ENCODE assay signal across 8 cellular contexts in the genomic region with DNA sequence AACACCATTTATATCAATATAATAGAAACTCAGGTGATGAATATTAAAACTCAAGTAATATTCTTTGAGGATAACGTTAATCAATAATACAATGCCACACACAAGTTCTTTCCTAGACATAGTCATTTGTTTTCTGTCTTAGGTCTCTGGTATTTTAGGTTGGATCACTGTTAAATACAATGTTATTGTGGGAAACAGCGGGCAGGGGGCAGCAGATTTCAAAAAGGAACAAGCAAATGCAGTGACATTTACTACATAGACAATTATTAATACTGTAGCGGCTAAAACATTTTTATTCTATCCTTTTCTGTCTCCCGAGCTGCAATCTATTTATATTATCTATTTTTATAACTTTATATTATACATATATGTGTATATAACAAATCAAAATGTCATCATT.
DNase-seq lines count a peak whose midpoint lies in the region; ATAC-seq, FAIRE-seq and TF ChIP-seq lines count a peak whose summit lies in the region.

No MANE protein-coding gene starts in this region.

- CTCF ChIA-PET in WTC11 (lab: Charles Lee), result interaction anchor here (0.6 to 1.0 kb wide), 3 partner anchors 9 to 462 kb away, joined by 3 read pairs; no protein-coding TSS in a partner anchor

- TF ChIP-seq CTCF in WTC11 (IDR thresholded peaks at IDR 0.05) (peak; percentile 59), upper lobe of left lung (IDR thresholded peaks at IDR 0.05) (peak in 2 of 6 experiments; percentile 16 to 23)

- H3K27ac Mint-ChIP-seq in WTC11, result no peak overlapping the region
- H3K27ac Mint-ChIP-seq in stimulated activated naive CD8-positive, alpha-beta T cell treated with anti-CD3 and anti-CD28 coated beads, Interleukin-15, amount 100 ng/mL, for 72 hours, result no peak overlapping the region
- no peak overlapping the region for H3K27ac Mint-ChIP-seq in activated T-helper 1 cell treated with anti-CD3 and anti-CD28 coated beads, Interleukin-12 subunit alpha, Interleukin-12 subunit beta, Interleukin-2, Interleukin-4 antibody, amounts not matched to agents 30 ng/mL and 10 ng/mL and 1 ng/mL, durations not matched to agents 14 hours and 24 hours and 36 hours

- no peaks in the 10 kb centered on the region for H3K4me1 ChIP-seq in upper lobe of left lung

- no peak for TF ChIP-seq EP300 in upper lobe of left lung (IDR thresholded peaks at IDR 0.05)

- no peaks in the 10 kb centered on the region for H3K4me1 Mint-ChIP-seq in WTC11
- no peaks in the 10 kb centered on the region for H3K4me1 Mint-ChIP-seq in stimulated activated naive CD8-positive, alpha-beta T cell treated with anti-CD3 and anti-CD28 coated beads, Interleukin-15, amount 100 ng/mL, for 72 hours
- no peaks in the 10 kb centered on the region for H3K4me1 Mint-ChIP-seq in activated T-helper 1 cell treated with anti-CD3 and anti-CD28 coated beads, Interleukin-12 subunit alpha, Interleukin-12 subunit beta, Interleukin-2, Interleukin-4 antibody, amounts not matched to agents 30 ng/mL and 10 ng/mL and 1 ng/mL, durations not matched to agents 14 hours and 24 hours and 36 hours (ENCODE audit: low read depth)

- no peaks in the 10 kb centered on the region for H3K36me3 Mint-ChIP-seq in WTC11
- no peaks in the 10 kb centered on the region for H3K36me3 Mint-ChIP-seq in activated T-helper 1 cell treated with anti-CD3 and anti-CD28 coated beads, Interleukin-12 subunit alpha, Interleukin-12 subunit beta, Interleukin-2, Interleukin-4 antibody, amounts not matched to agents 30 ng/mL and 10 ng/mL and 1 ng/mL, durations not matched to agents 14 hours and 24 hours and 36 hours (ENCODE audit: low read depth)

- H3K4me3 ChIP-seq in upper lobe of left lung, result no peak overlapping the region

- no peaks in the 10 kb centered on the region for H3K36me3 ChIP-seq in upper lobe of left lung

- WGBS in upper lobe of left lung, 2 donors, result 20 to 21% methylated on average over 4 of the region's 4 CpGs

- H3K9me3 ChIP-seq in upper lobe of left lung, result no peaks in the 10 kb centered on the region

- intact Hi-C loops in activated T-helper 1 cell treated with anti-CD3 and anti-CD28 coated beads, Interleukin-12 subunit alpha, Interleukin-12 subunit beta, Interleukin-2, Interleukin-4 antibody, amounts not matched to agents 30 ng/mL and 10 ng/mL and 1 ng/mL, durations not matched to agents 14 hours and 24 hours and 36 hours (cut with micrococcal nuclease), result no loop called here

- H3K27ac ChIP-seq in upper lobe of left lung, result no peak overlapping the region

- H3K27me3 Mint-ChIP-seq in WTC11 (ENCODE audit: low read depth), result no peaks in the 10 kb centered on the region
- no peaks in the 10 kb centered on the region for H3K27me3 Mint-ChIP-seq in stimulated activated naive CD8-positive, alpha-beta T cell treated with anti-CD3 and anti-CD28 coated beads, Interleukin-15, amount 100 ng/mL, for 72 hours
- no peaks in the 10 kb centered on the region for H3K27me3 Mint-ChIP-seq in activated T-helper 1 cell treated with anti-CD3 and anti-CD28 coated beads, Interleukin-12 subunit alpha, Interleukin-12 subunit beta, Interleukin-2, Interleukin-4 antibody, amounts not matched to agents 30 ng/mL and 10 ng/mL and 1 ng/mL, durations not matched to agents 14 hours and 24 hours and 36 hours (ENCODE audit: insufficient read depth)

- H3K9me3 Mint-ChIP-seq in WTC11, result no peaks in the 10 kb centered on the region
- H3K9me3 Mint-ChIP-seq in stimulated activated naive CD8-positive, alpha-beta T cell treated with anti-CD3 and anti-CD28 coated beads, Interleukin-15, amount 100 ng/mL, for 72 hours, result no peaks in the 10 kb centered on the region
- no peaks in the 10 kb centered on the region for H3K9me3 Mint-ChIP-seq in activated T-helper 1 cell treated with anti-CD3 and anti-CD28 coated beads, Interleukin-12 subunit alpha, Interleukin-12 subunit beta, Interleukin-2, Interleukin-4 antibody, amounts not matched to agents 30 ng/mL and 10 ng/mL and 1 ng/mL, durations not matched to agents 14 hours and 24 hours and 36 hours

- no peak overlapping the region for H3K4me3 Mint-ChIP-seq in WTC11
- H3K4me3 Mint-ChIP-seq in stimulated activated naive CD8-positive, alpha-beta T cell treated with anti-CD3 and anti-CD28 coated beads, Interleukin-15, amount 100 ng/mL, for 72 hours, result no peak overlapping the region
- H3K4me3 Mint-ChIP-seq in activated T-helper 1 cell treated with anti-CD3 and anti-CD28 coated beads, Interleukin-12 subunit alpha, Interleukin-12 subunit beta, Interleukin-2, Interleukin-4 antibody, amounts not matched to agents 30 ng/mL and 10 ng/mL and 1 ng/mL, durations not matched to agents 14 hours and 24 hours and 36 hours, result no peak overlapping the region

- TF ChIP-seq POLR2A in upper lobe of left lung (IDR thresholded peaks at IDR 0.05), result no peak

- peak; percentile 49 for DNase-seq in M059J (ENCODE audit: low read depth)
- DNase-seq in WTC11 (ENCODE audit: low spot score), result peak; percentile 45
- peak; percentile 32 for DNase-seq in iPS-NIHi7 (ENCODE audit: extremely low spot score)
- no peak for DNase-seq in upper lobe of left lung
- no peak for DNase-seq in stimulated activated naive CD8-positive, alpha-beta T cell treated with anti-CD3 and anti-CD28 coated beads, Interleukin-15, amount 100 ng/mL, for 72 hours
- no peak for DNase-seq in activated T-helper 1 cell treated with anti-CD3 and anti-CD28 coated beads, Interleukin-12 subunit alpha, Interleukin-12 subunit beta, Interleukin-2, Interleukin-4 antibody, amounts not matched to agents 30 ng/mL and 10 ng/mL and 1 ng/mL, durations not matched to agents 14 hours and 24 hours and 36 hours (ENCODE audit: low spot score)

- POLR2A ChIA-PET in WTC11 (lab: Charles Lee), result no interaction called here

- peak; percentile 83 for FAIRE-seq in G401.6 (lab: Jason Lieb, UNC)

- peak; percentile 72 for ATAC-seq in GM21717 (IDR thresholded peaks at IDR 0.05; ENCODE audit: unreplicated experiment)
- ATAC-seq in WTC11, result peak; percentile 46; the same call in 1 of the 2 replicates
- no peak for ATAC-seq in upper lobe of left lung (ENCODE audit: low FRiP score in 2 of 2)
- ATAC-seq in stimulated activated naive CD8-positive, alpha-beta T cell treated with anti-CD3 and anti-CD28 coated beads, Interleukin-15, amount 100 ng/mL, for 72 hours, result no peak

- H3K27me3 ChIP-seq in upper lobe of left lung, result no peaks in the 10 kb centered on the region

TF ChIP-seq in WTC11, 78 proteins besides CTCF, POLR2A, EP300 and RAD21:
- TF ChIP-seq ZNF396 (CRISPR knock-in tag; IDR thresholded peaks at IDR 0.05; ENCODE audit: borderline replicate concordance), result no peak
- TF ChIP-seq, protein P1, sequence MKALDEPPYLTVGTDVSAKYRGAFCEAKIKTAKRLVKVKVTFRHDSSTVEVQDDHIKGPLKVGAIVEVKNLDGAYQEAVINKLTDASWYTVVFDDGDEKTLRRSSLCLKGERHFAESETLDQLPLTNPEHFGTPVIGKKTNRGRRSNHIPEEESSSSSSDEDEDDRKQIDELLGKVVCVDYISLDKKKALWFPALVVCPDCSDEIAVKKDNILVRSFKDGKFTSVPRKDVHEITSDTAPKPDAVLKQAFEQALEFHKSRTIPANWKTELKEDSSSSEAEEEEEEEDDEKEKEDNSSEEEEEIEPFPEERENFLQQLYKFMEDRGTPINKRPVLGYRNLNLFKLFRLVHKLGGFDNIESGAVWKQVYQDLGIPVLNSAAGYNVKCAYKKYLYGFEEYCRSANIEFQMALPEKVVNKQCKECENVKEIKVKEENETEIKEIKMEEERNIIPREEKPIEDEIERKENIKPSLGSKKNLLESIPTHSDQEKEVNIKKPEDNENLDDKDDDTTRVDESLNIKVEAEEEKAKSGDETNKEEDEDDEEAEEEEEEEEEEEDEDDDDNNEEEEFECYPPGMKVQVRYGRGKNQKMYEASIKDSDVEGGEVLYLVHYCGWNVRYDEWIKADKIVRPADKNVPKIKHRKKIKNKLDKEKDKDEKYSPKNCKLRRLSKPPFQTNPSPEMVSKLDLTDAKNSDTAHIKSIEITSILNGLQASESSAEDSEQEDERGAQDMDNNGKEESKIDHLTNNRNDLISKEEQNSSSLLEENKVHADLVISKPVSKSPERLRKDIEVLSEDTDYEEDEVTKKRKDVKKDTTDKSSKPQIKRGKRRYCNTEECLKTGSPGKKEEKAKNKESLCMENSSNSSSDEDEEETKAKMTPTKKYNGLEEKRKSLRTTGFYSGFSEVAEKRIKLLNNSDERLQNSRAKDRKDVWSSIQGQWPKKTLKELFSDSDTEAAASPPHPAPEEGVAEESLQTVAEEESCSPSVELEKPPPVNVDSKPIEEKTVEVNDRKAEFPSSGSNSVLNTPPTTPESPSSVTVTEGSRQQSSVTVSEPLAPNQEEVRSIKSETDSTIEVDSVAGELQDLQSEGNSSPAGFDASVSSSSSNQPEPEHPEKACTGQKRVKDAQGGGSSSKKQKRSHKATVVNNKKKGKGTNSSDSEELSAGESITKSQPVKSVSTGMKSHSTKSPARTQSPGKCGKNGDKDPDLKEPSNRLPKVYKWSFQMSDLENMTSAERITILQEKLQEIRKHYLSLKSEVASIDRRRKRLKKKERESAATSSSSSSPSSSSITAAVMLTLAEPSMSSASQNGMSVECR (CRISPR knock-in tag; IDR thresholded peaks at IDR 0.05; ENCODE audit: borderline replicate concordance), result no peak

Comparison
In these comparisons a context has a peak if more than half of its experiments do, and no peak if none do; other contexts are left out.
1. ATAC-seq: peak in GM21717 (single experiment) and WTC11 (single experiment); none in upper lobe of left lung (0 of 2) and stimulated activated naive CD8-positive, alpha-beta T cell treated with anti-CD3 and anti-CD28 coated beads, Interleukin-15, amount 100 ng/mL, for 72 hours (single experiment).
2. DNase-seq: peak in M059J (single experiment), WTC11 (single experiment) and iPS-NIHi7 (single experiment); none in upper lobe of left lung (0 of 2), stimulated activated naive CD8-positive, alpha-beta T cell treated with anti-CD3 and anti-CD28 coated beads, Interleukin-15, amount 100 ng/mL, for 72 hours (0 of 2) and activated T-helper 1 cell treated with anti-CD3 and anti-CD28 coated beads, Interleukin-12 subunit alpha, Interleukin-12 subunit beta, Interleukin-2, Interleukin-4 antibody, amounts not matched to agents 30 ng/mL and 10 ng/mL and 1 ng/mL, durations not matched to agents 14 hours and 24 hours and 36 hours (single experiment).